In genomic region chr5:10761842-10762165, GRCh38 we compare ENCODE assay signal across 8 cellular contexts. TPM values are rescaled to one million over a fixed set of nuclear protein-coding genes. Genes with fewer than 3 reads are reported as not detected.
DNase-seq lines count a peak whose midpoint lies in the region; ATAC-seq, FAIRE-seq and TF ChIP-seq lines count a peak whose summit lies in the region.

No MANE protein-coding gene starts in this region.

- H3K27ac ChIP-seq in cingulate gyrus (ENCODE audit: low read depth, low read length) = peak overlapping the region; percentile 93

- H3K4me1 Mint-ChIP-seq in activated CD4-positive, alpha-beta T cell treated with anti-CD3 and anti-CD28 coated beads, Interleukin-2, amount 10 ng/mL, durations not matched to agents 24 days and 14 days = peaks cover 39% of the 10 kb centered on the region
- H3K4me1 Mint-ChIP-seq in naive B cell = peaks cover 39 to 52% (median 52%) of the 10 kb centered on the region in 3 donors

- H3K9me3 Mint-ChIP-seq in activated CD4-positive, alpha-beta T cell treated with anti-CD3 and anti-CD28 coated beads, Interleukin-2, amount 10 ng/mL, durations not matched to agents 24 days and 14 days = no peaks in the 10 kb centered on the region
- H3K9me3 Mint-ChIP-seq in naive B cell = no peaks in the 10 kb centered on the region

- H3K4me3 ChIP-seq in NB4 (ENCODE audit: low read depth, low read length) = peak overlapping the region; percentile 52

- H3K27me3 Mint-ChIP-seq in activated CD4-positive, alpha-beta T cell treated with anti-CD3 and anti-CD28 coated beads, Interleukin-2, amount 10 ng/mL, durations not matched to agents 24 days and 14 days = peaks cover 16% of the 10 kb centered on the region
- no peaks in the 10 kb centered on the region for H3K27me3 Mint-ChIP-seq in naive B cell

- DNase-seq in activated CD4-positive, alpha-beta T cell treated with anti-CD3 and anti-CD28 coated beads, Interleukin-2, amount 10 ng/mL, durations not matched to agents 24 days and 14 days = no peak
- no peak for DNase-seq in activated CD4-positive, alpha-beta T cell treated with anti-CD3 and anti-CD28 coated beads for 4 hours
- DNase-seq in NB4 (ENCODE audit: low read depth) = no peak
- DNase-seq in naive B cell = no peak
- DNase-seq in HTR-8/SVneo (ENCODE audit: insufficient read length, low spot score) = no peak
- no peak for DNase-seq in amniotic stem cell (lab: John Stamatoyannopoulos, UW)
- DNase-seq in occipital lobe (lab: John Stamatoyannopoulos, UW) = no peak

- peak overlapping the region; percentile 91 for H3K4me3 Mint-ChIP-seq in activated CD4-positive, alpha-beta T cell treated with anti-CD3 and anti-CD28 coated beads, Interleukin-2, amount 10 ng/mL, durations not matched to agents 24 days and 14 days
- peak overlapping the region; percentile 76 to 95 (median 91) for H3K4me3 Mint-ChIP-seq in naive B cell

- TF ChIP-seq CTCF in NB4 (IDR thresholded peaks at IDR 0.05; ENCODE audit: low read depth, low read length) = no peak

- no peak for FAIRE-seq in HTR-8/SVneo (lab: Jason Lieb, UNC)

- no peak for TF ChIP-seq POLR2A in NB4 (IDR thresholded peaks at IDR 0.05; ENCODE audit: extremely low read depth, insufficient read length)

- peaks cover 9% of the 10 kb centered on the region for H3K36me3 Mint-ChIP-seq in activated CD4-positive, alpha-beta T cell treated with anti-CD3 and anti-CD28 coated beads, Interleukin-2, amount 10 ng/mL, durations not matched to agents 24 days and 14 days (ENCODE audit: low read depth)
- H3K36me3 Mint-ChIP-seq in naive B cell = no peaks in the 10 kb centered on the region

- intact Hi-C loops in activated CD4-positive, alpha-beta T cell treated with anti-CD3 and anti-CD28 coated beads, Interleukin-2, amount 10 ng/mL, durations not matched to agents 24 days and 14 days (cut with micrococcal nuclease) = loop anchor here (2.0 to 5.0 kb wide), 7 partner anchors 35 to 511 kb away; partner anchors contain the start of genes ANKRD33B, CCT5, MARCHF6 and ROPN1L

- no peak for ATAC-seq in naive B cell (ENCODE audit: low read depth in 2 of 2)

- H3K27ac Mint-ChIP-seq in activated CD4-positive, alpha-beta T cell treated with anti-CD3 and anti-CD28 coated beads, Interleukin-2, amount 10 ng/mL, durations not matched to agents 24 days and 14 days = peak overlapping the region; percentile 64
- peak overlapping the region; percentile 89 to 98 (median 95) for H3K27ac Mint-ChIP-seq in naive B cell

RNA-seq across cellular contexts. Expression of gene DAP, which starts 0.8 kb away (rescaled TPM):
- total RNA-seq in activated CD4-positive, alpha-beta T cell treated with anti-CD3 and anti-CD28 coated beads, Interleukin-2, amount 10 ng/mL, durations not matched to agents 24 days and 14 days = 54.5 and 54.9 TPM in 2 replicates
- 10 to 100 TPM; 48.6 to 90.4 (median 62.8) TPM for polyA plus RNA-seq in naive B cell (ENCODE audit: low read depth in 6 of 6)
- 5.8 TPM for total RNA-seq in occipital lobe
